In genomic region chr14:30179381-30180130, GRCh38 we compare ENCODE assay signal across 28 cellular contexts.
"Had no signal": no experiment of that assay in that cellular context is flagged by ENCODE, and none has a peak within 500 bp of the region (broad histone marks: within the 10 kb centered on the region; RNA-seq: fewer than 3 reads in every experiment).

No MANE protein-coding gene starts in this region.

- H3K4me3 Mint-ChIP-seq: activated B cell treated with CpG ODN at 0.5 μM for 24 hours; activated CD8-positive, alpha-beta T cell treated with anti-CD3 and anti-CD28 coated beads for 36 hours; activated naive CD4-positive, alpha-beta T cell treated with anti-CD3 and anti-CD28 coated beads, Interleukin-2, amount 50 U/mL, for 24 hours; activated naive CD8-positive, alpha-beta T cell treated with anti-CD3 and anti-CD28 coated beads, Interleukin-2, amount 50 U/mL, for 24 hours; activated T-cell treated with anti-CD3 and anti-CD28 coated beads, Interleukin-2, amount 50 U/mL, for 4 hours; activated T-helper 17 cell treated with anti-CD3 and anti-CD28 coated beads, Interleukin-2, amount 50 U/mL, for 72 hours; central memory CD8-positive, alpha-beta T cell; memory B cell; natural killer cell; neural progenitor cell; T-helper 2 cell treated with Interferon-gamma antibody and Interleukin-4, amounts not matched to agents 5 μg/mL and 100 μg/mL, for 36 hours had no signal

- H3K9me3 Mint-ChIP-seq: activated B cell treated with CpG ODN at 0.5 μM for 24 hours; activated naive CD8-positive, alpha-beta T cell treated with anti-CD3 and anti-CD28 coated beads, Interleukin-2, amount 50 U/mL, for 24 hours; activated T-cell treated with anti-CD3 and anti-CD28 coated beads, Interleukin-2, amount 50 U/mL, for 4 hours had no signal

- H3K4me1 ChIP-seq: esophagus squamous epithelium, foreskin keratinocyte, heart right ventricle, neural progenitor cell, thyroid gland, upper lobe of left lung, vagina had no signal

- H3K9ac ChIP-seq: neural progenitor cell had no signal

- H3K9me3 ChIP-seq: esophagus squamous epithelium, thyroid gland, upper lobe of left lung, vagina had no signal

- H3K4me3 ChIP-seq: esophagus squamous epithelium, heart right ventricle, neural progenitor cell, thyroid gland, upper lobe of left lung, vagina had no signal

- H2AFZ ChIP-seq: neural progenitor cell had no signal

- H3K27me3 Mint-ChIP-seq: activated B cell treated with CpG ODN at 0.5 μM for 24 hours; activated CD8-positive, alpha-beta T cell treated with anti-CD3 and anti-CD28 coated beads for 36 hours; activated naive CD4-positive, alpha-beta T cell treated with anti-CD3 and anti-CD28 coated beads, Interleukin-2, amount 50 U/mL, for 24 hours; activated naive CD8-positive, alpha-beta T cell treated with anti-CD3 and anti-CD28 coated beads, Interleukin-2, amount 50 U/mL, for 24 hours; activated T-helper 17 cell treated with anti-CD3 and anti-CD28 coated beads, Interleukin-2, amount 50 U/mL, for 72 hours; central memory CD8-positive, alpha-beta T cell; memory B cell had no signal

- DNase-seq: activated B cell treated with CpG ODN at 0.5 μM for 24 hours; activated CD4-positive, alpha-beta T cell treated with anti-CD3 and anti-CD28 coated beads, Interleukin-2, amount 50 U/mL, for 1 hour; activated CD8-positive, alpha-beta T cell treated with anti-CD3 and anti-CD28 coated beads for 36 hours; activated naive CD8-positive, alpha-beta T cell treated with anti-CD3 and anti-CD28 coated beads, Interleukin-2, amount 50 U/mL, for 24 hours; activated T-cell treated with anti-CD3 and anti-CD28 coated beads, Interleukin-2, amount 50 U/mL, for 4 hours; aorta; dermis blood vessel endothelial cell; effector CD4-positive, alpha-beta T cell; esophagus squamous epithelium; foreskin keratinocyte; heart right ventricle; natural killer cell; posterior cingulate gyrus; right cardiac atrium; stimulated activated CD4-positive, alpha-beta T cell treated with anti-CD3 and anti-CD28 coated beads, Interleukin-2, amount 100 ng/mL, for 48 hours; stimulated activated naive CD8-positive, alpha-beta T cell treated with anti-CD3 and anti-CD28 coated beads, Interleukin-15, Interleukin-2, amounts not matched to agents 100 U/mL and 50 U/mL, for 24 hours; T-helper 1 cell; thyroid gland; upper lobe of left lung had no signal

- ATAC-seq: activated CD8-positive, alpha-beta T cell treated with anti-CD3 and anti-CD28 coated beads for 36 hours; activated naive CD8-positive, alpha-beta T cell treated with anti-CD3 and anti-CD28 coated beads, Interleukin-2, amount 50 U/mL, for 24 hours; activated T-cell treated with anti-CD3 and anti-CD28 coated beads, Interleukin-2, amount 50 U/mL, for 4 hours; activated T-helper 17 cell treated with anti-CD3 and anti-CD28 coated beads, Interleukin-2, amount 50 U/mL, for 72 hours; foreskin keratinocyte; natural killer cell; right cardiac atrium; stimulated activated naive CD8-positive, alpha-beta T cell treated with anti-CD3 and anti-CD28 coated beads, Interleukin-15, Interleukin-2, amounts not matched to agents 100 U/mL and 50 U/mL, for 24 hours had no signal

- H3K4me2 ChIP-seq: neural progenitor cell had no signal

- H3K36me3 ChIP-seq: esophagus squamous epithelium, heart right ventricle, neural progenitor cell, thyroid gland, upper lobe of left lung, vagina had no signal

- H3K36me3 Mint-ChIP-seq: activated naive CD4-positive, alpha-beta T cell treated with anti-CD3 and anti-CD28 coated beads, Interleukin-2, amount 50 U/mL, for 24 hours; memory B cell; natural killer cell; neural progenitor cell had no signal

- FAIRE-seq: bronchial epithelial cell had no signal

- H3K27ac ChIP-seq: epithelial cell of prostate, esophagus squamous epithelium, foreskin keratinocyte, heart right ventricle, neural progenitor cell, thyroid gland, upper lobe of left lung, vagina had no signal

- H3K27me3 ChIP-seq: esophagus squamous epithelium, foreskin keratinocyte, heart right ventricle, neural progenitor cell, thyroid gland, upper lobe of left lung, vagina had no signal

- H3K4me1 Mint-ChIP-seq: activated B cell treated with CpG ODN at 0.5 μM for 24 hours; activated naive CD4-positive, alpha-beta T cell treated with anti-CD3 and anti-CD28 coated beads, Interleukin-2, amount 50 U/mL, for 24 hours; activated naive CD8-positive, alpha-beta T cell treated with anti-CD3 and anti-CD28 coated beads, Interleukin-2, amount 50 U/mL, for 24 hours; activated T-helper 17 cell treated with anti-CD3 and anti-CD28 coated beads, Interleukin-2, amount 50 U/mL, for 72 hours; central memory CD8-positive, alpha-beta T cell; memory B cell; natural killer cell; neural progenitor cell had no signal

- H3K27ac Mint-ChIP-seq: activated B cell treated with CpG ODN at 0.5 μM for 24 hours; activated CD8-positive, alpha-beta T cell treated with anti-CD3 and anti-CD28 coated beads for 36 hours; activated naive CD4-positive, alpha-beta T cell treated with anti-CD3 and anti-CD28 coated beads, Interleukin-2, amount 50 U/mL, for 24 hours; activated naive CD8-positive, alpha-beta T cell treated with anti-CD3 and anti-CD28 coated beads, Interleukin-2, amount 50 U/mL, for 24 hours; activated T-helper 17 cell treated with anti-CD3 and anti-CD28 coated beads, Interleukin-2, amount 50 U/mL, for 72 hours; memory B cell; natural killer cell; neural progenitor cell; T-helper 2 cell treated with Interferon-gamma antibody and Interleukin-4, amounts not matched to agents 5 μg/mL and 100 μg/mL, for 36 hours had no signal
